18 cellular contexts compared by ENCODE assay signal in the genomic region with DNA sequence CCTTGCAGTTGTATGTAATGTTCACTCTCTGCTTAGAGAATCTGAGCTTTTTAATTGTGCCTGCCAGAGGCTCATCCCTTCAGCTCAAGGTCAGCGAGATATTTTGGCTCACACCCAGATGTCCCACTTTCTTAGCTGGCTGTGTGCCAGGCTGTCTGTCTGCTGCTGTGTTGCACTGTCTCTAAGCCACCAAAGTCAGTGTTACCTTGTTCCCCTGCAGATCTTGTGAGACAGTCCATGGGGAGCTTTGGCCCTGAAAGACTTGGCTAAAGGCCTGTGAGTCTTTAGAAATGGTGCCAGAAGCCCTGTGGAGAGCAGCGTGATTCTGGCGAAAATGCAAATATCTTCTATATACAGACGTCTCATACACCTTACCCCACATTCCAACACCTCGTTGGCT.
DNase-seq lines count a peak whose midpoint lies in the region; ATAC-seq and TF ChIP-seq lines count a peak whose summit lies in the region.
"Had no signal": no experiment of that assay in that cellular context is flagged by ENCODE, and none has a peak within 500 bp of the region (broad histone marks: within the 10 kb centered on the region; RNA-seq: fewer than 3 reads in every experiment).

No MANE protein-coding gene starts in this region.

- H3K36me3 ChIP-seq in stomach = no peaks in the 10 kb centered on the region
- H3K36me3 ChIP-seq: pancreas had no signal

- DNase-seq in DMS 273 treated with DMSO at 0.1 percent for 48 hours (lab: John Stamatoyannopoulos, UW) = peak; percentile 14
- DNase-seq in NCI-H128 (lab: John Stamatoyannopoulos, UW; ENCODE audit: unreplicated experiment) = peak; percentile 22
- DNase-seq in RPMI8226 = peak; percentile 11
- DNase-seq in iPS-NIHi11 (ENCODE audit: low spot score) = peak; percentile 52
- no peak for DNase-seq in occipital lobe (lab: John Stamatoyannopoulos, UW)
- no peak for DNase-seq in stomach
- DNase-seq: activated CD4-positive, alpha-beta T cell treated with anti-CD3 and anti-CD28 coated beads for 36 hours; AML-193; aorta; foreskin melanocyte; NCI-H187 treated with DMSO at 0.1 percent for 48 hours; pancreas; stimulated activated CD4-positive, alpha-beta T cell treated with anti-CD3 and anti-CD28 coated beads, Interleukin-4, amount 100 ng/mL, for 4 hours; T1000 had no signal

- no peaks in the 10 kb centered on the region for H3K4me1 ChIP-seq in stomach
- H3K4me1 ChIP-seq: pancreas had no signal

- ATAC-seq in HG03432 (IDR thresholded peaks at IDR 0.05; ENCODE audit: unreplicated experiment) (no peak), HG03108 (IDR thresholded peaks at IDR 0.05; ENCODE audit: unreplicated experiment) (no peak)
- ATAC-seq: activated CD4-positive, alpha-beta T cell treated with anti-CD3 and anti-CD28 coated beads for 36 hours; pancreas had no signal

- WGBS in stomach, 5 donors = 27 to 52% (median 36%) methylated on average over 5 of the region's 5 CpGs

- no peaks in the 10 kb centered on the region for H3K27me3 ChIP-seq in stomach
- H3K27me3 ChIP-seq: pancreas had no signal

- H3K4me3 ChIP-seq in stomach = no peak overlapping the region
- H3K4me3 ChIP-seq: coronary artery, pancreas, skin epidermis had no signal

- H3K27ac ChIP-seq in stomach = no peak overlapping the region
- H3K27ac ChIP-seq: coronary artery, pancreas, skin epidermis had no signal

- no peak for TF ChIP-seq POLR2A in stomach (IDR thresholded peaks at IDR 0.05)

- TF ChIP-seq EP300 in stomach (IDR thresholded peaks at IDR 0.05) = no peak

- no peak for TF ChIP-seq CTCF in stomach (IDR thresholded peaks at IDR 0.05)

- no peaks in the 10 kb centered on the region for H3K9me3 ChIP-seq in stomach
- H3K9me3 ChIP-seq: pancreas had no signal

- intact Hi-C loops in stomach (cut with DNase I; ENCODE audit: low total_unique reads) = no loop called here

Comparison
In these comparisons a context has a peak if more than half of its experiments do, and no peak if none do; other contexts are left out.
1. DNase-seq: peak in DMS 273 treated with DMSO at 0.1 percent for 48 hours (single experiment), NCI-H128 (single experiment), RPMI8226 (single experiment) and iPS-NIHi11 (single experiment); none in occipital lobe (single experiment) and stomach (single experiment).